Comparison of ENCODE assay signal across 11 cellular contexts in genomic region chr16:67235816-67236547, GRCh38. TPM values are rescaled to one million over a fixed set of nuclear protein-coding genes. Genes with fewer than 3 reads are reported as not detected.
DNase-seq lines count a peak whose midpoint lies in the region; ATAC-seq and TF ChIP-seq lines count a peak whose summit lies in the region.
"Had no signal": no experiment of that assay in that cellular context is flagged by ENCODE, and none has a peak within 500 bp of the region (broad histone marks: within the 10 kb centered on the region; RNA-seq: fewer than 3 reads in every experiment).

No MANE protein-coding gene starts in this region.

- H3K4me3 ChIP-seq in spleen (no peak overlapping the region), HAP-1 (no peak overlapping the region)

- H3K27ac Mint-ChIP-seq in activated T-cell treated with anti-CD3 and anti-CD28 coated beads, Interleukin-2, amount 50 U/mL, for 72 hours, result peak overlapping the region; percentile 64
- H3K27ac Mint-ChIP-seq in brain, result peak overlapping the region in 2 of 5 experiments; percentile 59 to 62

- H3K27ac ChIP-seq in spleen, result peak overlapping the region in 4 of 8 donors; percentile 43 to 95 (median 56)
- H3K27ac ChIP-seq: parathyroid adenoma had no signal

- DNase-seq in activated T-cell treated with anti-CD3 and anti-CD28 coated beads, Interleukin-2, amount 50 U/mL, for 72 hours, result peak in 1 of 2 donors; percentile 35
- DNase-seq in activated T-cell treated with anti-CD3 and anti-CD28 coated beads, Interleukin-2, amount 50 U/mL, for 48 hours, result no peak
- peak in 3 of 5 experiments; percentile 36 to 92 (median 52) for DNase-seq in T-helper 2 cell
- peak; percentile 62 for DNase-seq in spleen
- DNase-seq in GM19240 (ENCODE audit: insufficient read length, low spot score), result no peak
- no peak for DNase-seq in HAP-1 (ENCODE audit: low spot score in 2 of 2)
- DNase-seq: NCI-H1092 treated with DMSO at 0.1 percent for 48 hours had no signal

- H3K36me3 ChIP-seq in spleen, result peaks cover 7 to 99% (median 85%) of the 10 kb centered on the region in 6 donors
- peaks cover 36% of the 10 kb centered on the region for H3K36me3 ChIP-seq in HAP-1 (replicated peaks)

- TF ChIP-seq CTCF in brain (conservative IDR thresholded peaks at IDR 0.05) (no peak), spleen (IDR thresholded peaks at IDR 0.05 in 8 of 11, conservative IDR thresholded peaks at IDR 0.05 in 3 of 11) (no peak)

- intact Hi-C loops in spleen (cut with DNase I; ENCODE audit: low total_unique reads), result no loop called here

- H3K9me3 ChIP-seq in spleen (no peaks in the 10 kb centered on the region), HAP-1 (no peaks in the 10 kb centered on the region)
- H3K9me3 ChIP-seq: SK-N-SH had no signal

- peak; percentile 34 to 73 for ATAC-seq in activated T-cell treated with anti-CD3 and anti-CD28 coated beads, Interleukin-2, amount 50 U/mL, for 72 hours (replicated peaks in 1 of 2)
- no peak for ATAC-seq in GM18498 (IDR thresholded peaks at IDR 0.05; ENCODE audit: unreplicated experiment)

- no peaks in the 10 kb centered on the region for H3K27me3 ChIP-seq in spleen (replicated peaks in 1 of 7)
- no peaks in the 10 kb centered on the region for H3K27me3 ChIP-seq in HAP-1 (ENCODE audit: low read depth)

- H3K4me3 Mint-ChIP-seq in activated T-cell treated with anti-CD3 and anti-CD28 coated beads, Interleukin-2, amount 50 U/mL, for 72 hours, result peak overlapping the region; percentile 47 to 57
- peak overlapping the region in 3 of 5 experiments; percentile 15 to 66 (median 15) for H3K4me3 Mint-ChIP-seq in brain

- no peak for TF ChIP-seq POLR2A in spleen (IDR thresholded peaks at IDR 0.05)

- H3K36me3 Mint-ChIP-seq in activated T-cell treated with anti-CD3 and anti-CD28 coated beads, Interleukin-2, amount 50 U/mL, for 72 hours (ENCODE audit: insufficient read depth in 2 of 2), result peaks cover 17 to 27% of the 10 kb centered on the region in 2 donors
- H3K36me3 Mint-ChIP-seq in brain, result peaks cover 17% of the 10 kb centered on the region

- H3K4me1 Mint-ChIP-seq in activated T-cell treated with anti-CD3 and anti-CD28 coated beads, Interleukin-2, amount 50 U/mL, for 72 hours (ENCODE audit: low read depth), result peaks cover 7% of the 10 kb centered on the region
- no peaks in the 10 kb centered on the region for H3K4me1 Mint-ChIP-seq in brain

- no peaks in the 10 kb centered on the region for H3K27me3 Mint-ChIP-seq in activated T-cell treated with anti-CD3 and anti-CD28 coated beads, Interleukin-2, amount 50 U/mL, for 72 hours (ENCODE audit: low read depth)
- H3K27me3 Mint-ChIP-seq in brain, result no peaks in the 10 kb centered on the region

- H3K4me1 ChIP-seq in spleen (peaks cover 8 to 52% (median 29%) of the 10 kb centered on the region in 6 donors), HAP-1 (no peaks in the 10 kb centered on the region)
- H3K4me1 ChIP-seq: parathyroid adenoma had no signal

- no peaks in the 10 kb centered on the region for H3K9me3 Mint-ChIP-seq in activated T-cell treated with anti-CD3 and anti-CD28 coated beads, Interleukin-2, amount 50 U/mL, for 72 hours
- no peaks in the 10 kb centered on the region for H3K9me3 Mint-ChIP-seq in brain

- in situ Hi-C loops in HAP-1 (cut with MboI; ENCODE audit: low sequenced_read_pairs), result no loop called here

- WGBS in spleen, 5 donors, result 77 to 88% (median 78%) methylated on average over 17 of the region's 17 CpGs

RNA-seq across cellular contexts. Expression of gene TMEM208, which starts 9.1 kb away (rescaled TPM):
- total RNA-seq in activated T-cell treated with anti-CD3 and anti-CD28 coated beads, Interleukin-2, amount 50 U/mL, for 72 hours, result 10 to 100 TPM; 29.8 to 31.0 TPM
- polyA plus RNA-seq in brain (ENCODE audit: insufficient read depth, low read depth, low replicate concordance) (80.3 TPM), spleen (10 to 100 TPM; 54.5 to 68.7 (median 65.9) TPM)
- 10 to 100 TPM; 28.1 to 39.0 (median 29.3) TPM for total RNA-seq in spleen

RNA-seq across cellular contexts. Expression of gene FHOD1, which starts 11.3 kb away (rescaled TPM):
- 100 to 1,000 TPM; 106 to 114 TPM for total RNA-seq in activated T-cell treated with anti-CD3 and anti-CD28 coated beads, Interleukin-2, amount 50 U/mL, for 72 hours
- polyA plus RNA-seq in brain (ENCODE audit: insufficient read depth, low read depth, low replicate concordance), result 5.4 TPM
- total RNA-seq in spleen, result 100 to 1,000 TPM in 6 of 7 donors, 10 to 100 TPM in 1; 97.3 to 304 (median 145) TPM
- polyA plus RNA-seq in spleen, result 100 to 1,000 TPM in 2 of 3 donors, 10 to 100 TPM in 1; 45.6 to 193 (median 149) TPM

RNA-seq across cellular contexts. Expression of gene SLC9A5, which starts 12.8 kb away (rescaled TPM):
- total RNA-seq in activated T-cell treated with anti-CD3 and anti-CD28 coated beads, Interleukin-2, amount 50 U/mL, for 72 hours, result 1 to 10 TPM; 7.6 to 7.9 TPM
- polyA plus RNA-seq in brain (ENCODE audit: insufficient read depth, low read depth, low replicate concordance) (0.90 TPM), spleen (10 to 100 TPM in 2 of 3 donors, 1 to 10 TPM in 1; 6.0 to 34.1 (median 33.6) TPM)
- total RNA-seq in spleen, result 10 to 100 TPM in 5 of 7 donors, 1 to 10 TPM in 2; 8.1 to 26.8 (median 13.5) TPM

RNA-seq across cellular contexts. Expression of gene ELMO3, which starts 37.1 kb away (rescaled TPM):
- total RNA-seq in activated T-cell treated with anti-CD3 and anti-CD28 coated beads, Interleukin-2, amount 50 U/mL, for 72 hours, result 1 to 10 TPM; 3.0 to 3.1 TPM
- polyA plus RNA-seq in brain (ENCODE audit: insufficient read depth, low read depth, low replicate concordance), result 6.5 TPM
- total RNA-seq in spleen, result 1 to 10 TPM; 2.8 to 4.7 (median 4.0) TPM
- 1 to 10 TPM; 4.2 to 8.7 (median 7.0) TPM for polyA plus RNA-seq in spleen

RNA-seq across cellular contexts. Expression of gene PLEKHG4, which starts 43.4 kb away (rescaled TPM):
- 10 to 100 TPM; 30.4 to 46.9 TPM for total RNA-seq in activated T-cell treated with anti-CD3 and anti-CD28 coated beads, Interleukin-2, amount 50 U/mL, for 72 hours
- polyA plus RNA-seq in brain (ENCODE audit: insufficient read depth, low read depth, low replicate concordance) (11.1 TPM), spleen (10 to 100 TPM in 2 of 3 donors, 1 to 10 TPM in 1; 5.1 to 12.7 (median 11.3) TPM)
- 10 to 100 TPM in 6 of 7 donors, 1 to 10 TPM in 1; 9.6 to 27.9 (median 15.2) TPM for total RNA-seq in spleen

Comparison
In these comparisons a context has a peak if more than half of its experiments do, and no peak if none do; other contexts are left out.
1. DNase-seq: peak in T-helper 2 cell (3 of 5) and spleen (single experiment); none in activated T-cell treated with anti-CD3 and anti-CD28 coated beads, Interleukin-2, amount 50 U/mL, for 48 hours (0 of 2), GM19240 (single experiment) and HAP-1 (0 of 2).